In genomic region chrX:42823443-42823842, GRCh38 we compare ENCODE assay signal across 25 cellular contexts. TPM values are rescaled to one million over a fixed set of nuclear protein-coding genes. Genes with fewer than 3 reads are reported as not detected.
DNase-seq lines count a peak whose midpoint lies in the region; ATAC-seq, FAIRE-seq and TF ChIP-seq lines count a peak whose summit lies in the region.
"Had no signal": no experiment of that assay in that cellular context is flagged by ENCODE, and none has a peak within 500 bp of the region (broad histone marks: within the 10 kb centered on the region; RNA-seq: fewer than 3 reads in every experiment).

No MANE protein-coding gene starts in this region.

- DNase-seq in GM06990 (ENCODE audit: extremely low read depth, insufficient read length) (peak; percentile 13), H1 (ENCODE audit: low read depth in 1 of 2, low spot score in 2 of 2) (no peak), germinal center (ENCODE audit: low spot score) (no peak), NCI-H146 (lab: John Stamatoyannopoulos, UW) (no peak)
- DNase-seq: CD8-positive, alpha-beta memory T cell; COR-L47; DMS 273 treated with DMSO at 0.1 percent for 48 hours; DMS53; DND-41; EL; H7; HFFc6; IMR-90 had no signal

- peak; percentile 60 for FAIRE-seq in H1 (lab: Jason Lieb, UNC)
- FAIRE-seq: GM12892, HTR-8/SVneo, K562 had no signal

- H4K91ac ChIP-seq in H1 (replicated peaks; ENCODE audit: insufficient read length, low read length), result no peak overlapping the region

- POLR2A ChIA-PET in H1 (lab: Charles Lee; ENCODE audit: partially characterized antibody), result no interaction called here

- ATAC-seq in GM18519 (IDR thresholded peaks at IDR 0.05; ENCODE audit: low FRiP score, unreplicated experiment) (peak; percentile 61), GM19035 (IDR thresholded peaks at IDR 0.05; ENCODE audit: unreplicated experiment) (peak; percentile 47), HG03175 (IDR thresholded peaks at IDR 0.05; ENCODE audit: unreplicated experiment) (no peak)
- ATAC-seq: GM23338, HCT116, K562 had no signal

- H3K4ac ChIP-seq in H1 (replicated peaks; ENCODE audit: insufficient read length, low read depth, low read length), result no peak overlapping the region

- no peaks in the 10 kb centered on the region for H4K20me1 ChIP-seq in H1 (replicated peaks in 1 of 2; ENCODE audit: control insufficient read depth in 1 of 2, insufficient read depth in 2 of 2, low read length in 2 of 2)
- H4K20me1 ChIP-seq: BLaER1 treated with 17β-estradiol and CSF1 and Interleukin-3, amounts not matched to agents 10 nM and 100 nM had no signal

- 88% methylated on average over 1 of the region's 1 CpG; no CpG with 5 or more reads in 1 of the 2 experiments for WGBS in H1 (ENCODE audit: extremely low coverage in 1 of 2, insufficient coverage in 1 of 2, insufficient read length in 1 of 2, insufficient replicate concordance in 2 of 2, low coverage in 1 of 2, low lambda C conversion rate in 2 of 2, missing lambda C conversion rate in 1 of 2), 2 experiments

- H3K4me1 ChIP-seq in H1 (replicated peaks in 1 of 4; ENCODE audit: control insufficient read depth in 3 of 4, insufficient read depth in 4 of 4, low read length in 3 of 4), result no peaks in the 10 kb centered on the region
- H3K4me1 ChIP-seq: BLaER1 treated with 17β-estradiol and CSF1 and Interleukin-3, amounts not matched to agents 10 nM and 100 nM had no signal

- H2BK5ac ChIP-seq in H1 (ENCODE audit: low read depth, low read length), result no peak overlapping the region

- H3K27ac ChIP-seq in H1 (ENCODE audit: low read depth, low read length), result no peak overlapping the region
- H3K27ac ChIP-seq: BLaER1 treated with 17β-estradiol and CSF1 and Interleukin-3, amounts not matched to agents 10 nM and 100 nM had no signal

- no peak overlapping the region for H3K9ac ChIP-seq in H1 (replicated peaks in 1 of 4; ENCODE audit: extremely low read depth in 1 of 4, low read depth in 3 of 4, low read length in 3 of 4)
- H3K9ac ChIP-seq: BLaER1 treated with 17β-estradiol and CSF1 and Interleukin-3, amounts not matched to agents 10 nM and 100 nM had no signal

- H3K27me3 ChIP-seq in GM06990 (replicated peaks; ENCODE audit: control insufficient read depth, insufficient read depth, low read length) (no peaks in the 10 kb centered on the region), H1 (replicated peaks in 1 of 4; ENCODE audit: control insufficient read depth in 3 of 4, extremely low read depth in 1 of 4, insufficient read depth in 3 of 4, low read length in 3 of 4) (no peaks in the 10 kb centered on the region)

- no peak overlapping the region for H3K56ac ChIP-seq in H1 (replicated peaks; ENCODE audit: insufficient read length, low read depth, low read length)

- no peaks in the 10 kb centered on the region for H3K23me2 ChIP-seq in H1 (ENCODE audit: low read depth, low read length)

- no peak overlapping the region for H2BK15ac ChIP-seq in H1 (ENCODE audit: low read length)

- H3K14ac ChIP-seq in H1 (ENCODE audit: insufficient read length), result no peak overlapping the region

- no peak overlapping the region for H3K4me2 ChIP-seq in H1 (ENCODE audit: insufficient read depth in 1 of 2, low read depth in 2 of 2, low read length in 2 of 2)
- H3K4me2 ChIP-seq: BLaER1 treated with 17β-estradiol and CSF1 and Interleukin-3, amounts not matched to agents 10 nM and 100 nM; GM23338 had no signal

- H3K36me3 ChIP-seq in GM06990 (ENCODE audit: control insufficient read depth, insufficient read depth, low read length) (no peaks in the 10 kb centered on the region), H1 (ENCODE audit: control insufficient read depth in 2 of 4, insufficient read depth in 4 of 4, low read length in 3 of 4) (peaks cover 0 to 2% (median 0%) of the 10 kb centered on the region in 4 experiments; a peak in 2 of 8 replicates)
- H3K36me3 ChIP-seq: BLaER1 treated with 17β-estradiol and CSF1 and Interleukin-3, amounts not matched to agents 10 nM and 100 nM had no signal

- H2AFZ ChIP-seq in H1 (ENCODE audit: low read length), result no peak overlapping the region
- H2AFZ ChIP-seq: GM23338 had no signal

- no peak overlapping the region for H2BK20ac ChIP-seq in H1 (ENCODE audit: low read length)

- no peak overlapping the region for H3K23ac ChIP-seq in H1 (ENCODE audit: insufficient read length)

- H3K79me1 ChIP-seq in H1 (ENCODE audit: low read depth, low read length), result no peaks in the 10 kb centered on the region

- TF ChIP-seq CTCF in GM06990 (IDR thresholded peaks at IDR 0.05; ENCODE audit: insufficient read depth, low read length, poor library complexity, severe bottlenecking) (no peak), H1 (IDR thresholded peaks at IDR 0.05; ENCODE audit: control extremely low read depth in 1 of 3, insufficient read depth in 1 of 3, low read depth in 1 of 3, low read length in 3 of 3) (no peak)

- H3K9me3 ChIP-seq in H1 (ENCODE audit: insufficient read depth in 2 of 2, low read depth in 1 of 2, low read length in 1 of 2), result no peaks in the 10 kb centered on the region

- CTCF ChIA-PET in H1 (lab: Charles Lee; ENCODE audit: partially characterized antibody), result no interaction called here

- H3K4me3 ChIP-seq in GM06990 (replicated peaks; ENCODE audit: low read depth, low read length) (no peak overlapping the region), H1 (ENCODE audit: extremely low read depth in 1 of 4, insufficient read depth in 2 of 4, low read depth in 3 of 4, low read length in 4 of 4) (no peak overlapping the region)
- H3K4me3 ChIP-seq: BLaER1 treated with 17β-estradiol and CSF1 and Interleukin-3, amounts not matched to agents 10 nM and 100 nM; GM23338; K562 had no signal

- no peak overlapping the region for H4K8ac ChIP-seq in H1 (ENCODE audit: extremely low read depth, insufficient read depth, low read length)

- H3K79me2 ChIP-seq in H1 (ENCODE audit: control insufficient read depth in 1 of 2, insufficient read depth in 2 of 2, low read length in 2 of 2), result no peaks in the 10 kb centered on the region

- TF ChIP-seq POLR2A in H1 (IDR thresholded peaks at IDR 0.05; ENCODE audit: control extremely low read depth in 1 of 2, low read depth in 2 of 2, low read length in 2 of 2), result no peak

- no peak overlapping the region for H2BK12ac ChIP-seq in H1 (ENCODE audit: low read depth, low read length)

- H2BK120ac ChIP-seq in H1 (replicated peaks; ENCODE audit: low read depth, low read length), result no peak overlapping the region

- TF ChIP-seq EP300 in H1 (IDR thresholded peaks at IDR 0.05; ENCODE audit: borderline replicate concordance in 1 of 2, low read depth in 2 of 2, low read length in 2 of 2), result no peak

- H3K18ac ChIP-seq in H1 (ENCODE audit: extremely low read depth, low read length), result no peak overlapping the region

- no peak for TF ChIP-seq RAD21 in H1 (IDR thresholded peaks at IDR 0.05 in 1 of 2, conservative IDR thresholded peaks at IDR 0.05 in 1 of 2; ENCODE audit: low read depth in 2 of 2, low read length in 2 of 2)

- H2AK5ac ChIP-seq in H1 (ENCODE audit: low read depth, low read length), result no peak overlapping the region

- no peak overlapping the region for H4K5ac ChIP-seq in H1 (ENCODE audit: insufficient read length, low read depth, low read length)

TF ChIP-seq in H1, 55 proteins besides CTCF, POLR2A, EP300 and RAD21:
- no peak for TF ChIP-seq YY1 (IDR thresholded peaks at IDR 0.05; ENCODE audit: low read depth, low read length)

RNA-seq across cellular contexts. Expression of gene PPP1R2C, which starts 45.5 kb away (rescaled TPM):
- not detected in 2 replicates for total RNA-seq in H1 (2021; fragmentation: NEBNext Ultra II Directional; extraction: Animal tissue kit (Norgen Biotek cat#: 25700))
- polyA plus RNA-seq in H1 (2011; rRNA removed), result not detected in 2 replicates
- polyA plus RNA-seq in H1 (2011; cell fraction: cytosol; rRNA removed), result not detected
- polyA plus RNA-seq in H1 (2011; cell fraction: nucleus; rRNA removed), result not detected
- polyA plus RNA-seq in H1 (2012, experiment 1 of 2), result not detected in 4 replicates
- polyA plus RNA-seq in H1 (2012, experiment 2 of 2), result not detected
- polyA plus RNA-seq in H1 (2013, experiment 1 of 2), result not detected
- polyA plus RNA-seq in H1 (2013, experiment 2 of 2), result not detected
- polyA minus RNA-seq in H1 (2011; rRNA and poly(A)+ RNA removed), result not detected in 2 replicates
- polyA minus RNA-seq in H1 (2011; cell fraction: cytosol; rRNA and poly(A)+ RNA removed), result not detected
- polyA minus RNA-seq in H1 (2011; cell fraction: nucleus; rRNA and poly(A)+ RNA removed), result not detected
- total RNA-seq: A172; B cell; CD8-positive, alpha-beta memory T cell; G401; GM23338; H7; HFFc6; IMR-90; K562 had no signal
- polyA plus RNA-seq: GM23338, IMR-90, K562 had no signal
